In genomic region chr1:12167493-12168429, GRCh38 we compare ENCODE assay signal across 9 cellular contexts. TPM values are rescaled to one million over a fixed set of nuclear protein-coding genes. Genes with fewer than 3 reads are reported as not detected.
DNase-seq lines count a peak whose midpoint lies in the region; ATAC-seq and TF ChIP-seq lines count a peak whose summit lies in the region.
"Had no signal": no experiment of that assay in that cellular context is flagged by ENCODE, and none has a peak within 500 bp of the region (broad histone marks: within the 10 kb centered on the region; RNA-seq: fewer than 3 reads in every experiment).

No MANE protein-coding gene starts in this region.

- no peak for TF ChIP-seq CTCF in left ventricle myocardium inferior (IDR thresholded peaks at IDR 0.05; ENCODE audit: borderline replicate concordance)

- no peak for DNase-seq in activated CD8-positive, alpha-beta memory T cell treated with anti-CD3 and anti-CD28 coated beads, Interleukin-2, amount 10 ng/mL, durations not matched to agents 7 days and 5 days
- DNase-seq in left ventricle myocardium inferior: no peak
- no peak for DNase-seq in amniotic stem cell (lab: John Stamatoyannopoulos, UW)
- no peak for DNase-seq in mucosa of gallbladder (ENCODE audit: low spot score)
- DNase-seq in NCI-H1092 treated with DMSO at 0.1 percent for 48 hours (lab: John Stamatoyannopoulos, UW): no peak

- H3K9me3 ChIP-seq in BLaER1: no peaks in the 10 kb centered on the region
- H3K9me3 ChIP-seq in left ventricle myocardium inferior (replicated peaks): no peaks in the 10 kb centered on the region
- no peaks in the 10 kb centered on the region for H3K9me3 ChIP-seq in stomach smooth muscle (ENCODE audit: control insufficient read depth in 2 of 2, low read length in 2 of 2)

- H3K27me3 Mint-ChIP-seq in activated CD8-positive, alpha-beta memory T cell treated with anti-CD3 and anti-CD28 coated beads, Interleukin-2, amount 10 ng/mL, durations not matched to agents 7 days and 5 days: no peaks in the 10 kb centered on the region

- H3K27me3 ChIP-seq in BLaER1: no peaks in the 10 kb centered on the region
- peaks cover 15% of the 10 kb centered on the region for H3K27me3 ChIP-seq in left ventricle myocardium inferior (ENCODE audit: low read depth)
- peaks cover 0 to 7% of the 10 kb centered on the region in 2 donors for H3K27me3 ChIP-seq in stomach smooth muscle (ENCODE audit: control insufficient read depth in 1 of 2, insufficient read depth in 2 of 2, low read length in 2 of 2)

- H4K20me1 ChIP-seq in BLaER1: peaks cover 29% of the 10 kb centered on the region

- H3K4me2 ChIP-seq in BLaER1: peak overlapping the region; percentile 100

- peaks cover 44% of the 10 kb centered on the region for H3K36me3 Mint-ChIP-seq in activated CD8-positive, alpha-beta memory T cell treated with anti-CD3 and anti-CD28 coated beads, Interleukin-2, amount 10 ng/mL, durations not matched to agents 7 days and 5 days

- peak overlapping the region; percentile 100 for H3K4me3 Mint-ChIP-seq in activated CD8-positive, alpha-beta memory T cell treated with anti-CD3 and anti-CD28 coated beads, Interleukin-2, amount 10 ng/mL, durations not matched to agents 7 days and 5 days

- peak overlapping the region; percentile 85 for H3K27ac ChIP-seq in BLaER1
- H3K27ac ChIP-seq in left ventricle myocardium inferior (replicated peaks): peak overlapping the region; percentile 92
- H3K27ac ChIP-seq in stomach smooth muscle (ENCODE audit: low read length): peak overlapping the region; percentile 37

- CTCF ChIA-PET in activated CD8-positive, alpha-beta memory T cell treated with anti-CD3 and anti-CD28 coated beads, Interleukin-2, amount 10 ng/mL, durations not matched to agents 7 days and 5 days (lab: Charles Lee): interaction anchor here (2.4 to 6.8 kb wide), 4 partner anchors 10 to 43 kb away, joined by 13 to 33 read pairs (median 14); no protein-coding TSS in a partner anchor

- no peaks in the 10 kb centered on the region for H3K36me3 ChIP-seq in BLaER1
- no peaks in the 10 kb centered on the region for H3K36me3 ChIP-seq in left ventricle myocardium inferior
- no peaks in the 10 kb centered on the region for H3K36me3 ChIP-seq in stomach smooth muscle (ENCODE audit: control insufficient read depth in 2 of 2, insufficient read depth in 2 of 2, low read length in 2 of 2)

- intact Hi-C loops in left ventricle myocardium inferior (cut with micrococcal nuclease): no loop called here

- H3K4me1 ChIP-seq in BLaER1 (peaks cover 80% of the 10 kb centered on the region), left ventricle myocardium inferior (peaks cover 73% of the 10 kb centered on the region), stomach smooth muscle (ENCODE audit: control insufficient read depth, insufficient read depth, low read length) (peaks cover 29% of the 10 kb centered on the region)

- peak overlapping the region; percentile 94 for H3K27ac Mint-ChIP-seq in activated CD8-positive, alpha-beta memory T cell treated with anti-CD3 and anti-CD28 coated beads, Interleukin-2, amount 10 ng/mL, durations not matched to agents 7 days and 5 days

- peaks cover 75% of the 10 kb centered on the region for H3K4me1 Mint-ChIP-seq in activated CD8-positive, alpha-beta memory T cell treated with anti-CD3 and anti-CD28 coated beads, Interleukin-2, amount 10 ng/mL, durations not matched to agents 7 days and 5 days

- no peaks in the 10 kb centered on the region for H3K9me3 Mint-ChIP-seq in activated CD8-positive, alpha-beta memory T cell treated with anti-CD3 and anti-CD28 coated beads, Interleukin-2, amount 10 ng/mL, durations not matched to agents 7 days and 5 days (ENCODE audit: low read depth)

- H3K4me3 ChIP-seq in BLaER1 (peak overlapping the region; percentile 73), left ventricle myocardium inferior (peak overlapping the region; percentile 94), stomach smooth muscle (ENCODE audit: low read length in 2 of 2) (peak overlapping the region; percentile 71 to 79)

- H3K9ac ChIP-seq in BLaER1: peak overlapping the region; percentile 79
- peak overlapping the region; percentile 61 to 69 for H3K9ac ChIP-seq in stomach smooth muscle (ENCODE audit: low read length in 2 of 2)

- peak; percentile 8 for ATAC-seq in GM21786 (IDR thresholded peaks at IDR 0.05; ENCODE audit: unreplicated experiment)
- ATAC-seq in activated CD8-positive, alpha-beta memory T cell treated with anti-CD3 and anti-CD28 coated beads, Interleukin-2, amount 10 ng/mL, durations not matched to agents 7 days and 5 days: no peak
- ATAC-seq: HCT116 had no signal

RNA-seq across cellular contexts. Expression of gene TNFRSF1B, which starts 1.0 kb away (rescaled TPM):
- total RNA-seq in activated CD8-positive, alpha-beta memory T cell treated with anti-CD3 and anti-CD28 coated beads, Interleukin-2, amount 10 ng/mL, durations not matched to agents 7 days and 5 days: 100 to 1,000 TPM; 294 to 370 TPM
- total RNA-seq in left ventricle myocardium inferior (16.2 TPM), mucosa of gallbladder (50.4 TPM)

Comparison
In these comparisons a context has a peak if more than half of its experiments do, and no peak if none do; other contexts are left out.
1. H3K27ac ChIP-seq: peak in every context shown above with its lines; median percentile 92 in left ventricle myocardium inferior; 85 in BLaER1; 37 in stomach smooth muscle.